ENCODE assay signal across 18 cellular contexts in the genomic region with DNA sequence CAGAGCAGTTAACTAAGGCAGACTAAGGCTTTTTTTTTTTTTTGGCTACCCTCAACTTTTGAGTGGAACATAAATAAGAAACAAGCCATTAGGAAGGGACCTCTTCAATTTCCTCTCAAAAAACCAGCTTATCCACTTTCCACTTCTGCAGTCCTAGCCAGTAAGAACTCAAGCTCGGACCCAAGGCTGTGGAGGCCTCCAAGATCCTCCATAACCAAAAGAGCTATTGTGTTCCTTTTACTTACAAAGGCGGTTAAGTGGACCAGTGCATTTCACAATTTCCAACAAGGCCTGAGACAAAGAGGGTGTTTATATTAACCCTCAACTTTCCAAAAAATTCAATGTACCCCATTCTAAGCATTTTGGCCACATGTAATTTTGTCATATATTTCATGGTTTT. TPM values are rescaled to one million over a fixed set of nuclear protein-coding genes. Genes with fewer than 3 reads are reported as not detected.
DNase-seq lines count a peak whose midpoint lies in the region; ATAC-seq and TF ChIP-seq lines count a peak whose summit lies in the region.
"Had no signal": no experiment of that assay in that cellular context is flagged by ENCODE, and none has a peak within 500 bp of the region (broad histone marks: within the 10 kb centered on the region; RNA-seq: fewer than 3 reads in every experiment).

No MANE protein-coding gene starts in this region.

- H3K36me3 ChIP-seq in hepatocyte (replicated peaks; ENCODE audit: insufficient read depth, low read depth) = no peaks in the 10 kb centered on the region
- H3K36me3 ChIP-seq in upper lobe of left lung = no peaks in the 10 kb centered on the region

- intact Hi-C loops in activated naive CD4-positive, alpha-beta T cell treated with anti-CD3 and anti-CD28 coated beads for 36 hours (cut with micrococcal nuclease) = loop anchor here (10.0 kb wide), 1 partner anchor 589 kb away; a partner anchor contains a TSS

- H3K9me3 Mint-ChIP-seq in activated naive CD4-positive, alpha-beta T cell treated with anti-CD3 and anti-CD28 coated beads for 36 hours = no peaks in the 10 kb centered on the region
- H3K9me3 Mint-ChIP-seq: effector memory CD8-positive, alpha-beta T cell had no signal

- H3K4me3 ChIP-seq in hepatocyte (no peak overlapping the region), upper lobe of left lung (no peak overlapping the region)

- H3K79me2 ChIP-seq in hepatocyte = peaks cover 59% of the 10 kb centered on the region

- no peaks in the 10 kb centered on the region for H3K27me3 Mint-ChIP-seq in activated naive CD4-positive, alpha-beta T cell treated with anti-CD3 and anti-CD28 coated beads for 36 hours (ENCODE audit: low read depth)

- H3K27ac ChIP-seq in hepatocyte = peak overlapping the region; percentile 27
- peak overlapping the region; percentile 21 to 83 (median 79) for H3K27ac ChIP-seq in upper lobe of left lung
- no peak overlapping the region for H3K27ac ChIP-seq in caudate nucleus (ENCODE audit: low read depth, low read length)

- no peak overlapping the region for H2AFZ ChIP-seq in hepatocyte

- peak overlapping the region; percentile 29 for H3K4me2 ChIP-seq in hepatocyte

- TF ChIP-seq POLR2A in upper lobe of left lung (IDR thresholded peaks at IDR 0.05) = no peak

- ATAC-seq in upper lobe of left lung (ENCODE audit: low FRiP score in 2 of 2) = peak in 1 of 2 donors; percentile 66
- ATAC-seq: effector memory CD8-positive, alpha-beta T cell; stimulated activated memory B cell treated with anti-CD40 and anti-IgM and Interleukin-4, amounts not matched to agents 10 μg/mL and 1 μg/mL and 100 μg/mL, for 72 hours had no signal

- 77% methylated on average over 2 of the region's 2 CpGs for WGBS in hepatocyte (ENCODE audit: low lambda C conversion rate, missing lambda C conversion rate)
- WGBS in upper lobe of left lung, 2 donors = 38 to 40% methylated on average over 2 of the region's 2 CpGs

- peak overlapping the region; percentile 63 for H3K27ac Mint-ChIP-seq in activated naive CD4-positive, alpha-beta T cell treated with anti-CD3 and anti-CD28 coated beads for 36 hours
- H3K27ac Mint-ChIP-seq: stimulated activated memory B cell treated with anti-CD40 and anti-IgM and Interleukin-4, amounts not matched to agents 10 μg/mL and 1 μg/mL and 100 μg/mL, for 72 hours had no signal

- no peaks in the 10 kb centered on the region for H3K9me3 ChIP-seq in hepatocyte (ENCODE audit: low read depth)
- no peaks in the 10 kb centered on the region for H3K9me3 ChIP-seq in upper lobe of left lung

- CTCF ChIA-PET in activated naive CD4-positive, alpha-beta T cell treated with anti-CD3 and anti-CD28 coated beads for 36 hours (lab: Charles Lee) = interaction anchor here (0.9 to 1.3 kb wide), 2 partner anchors 58 to 79 kb away, joined by 3 to 6 read pairs; no protein-coding TSS in a partner anchor

- H4K20me1 ChIP-seq in hepatocyte (ENCODE audit: insufficient read depth, poor library complexity, severe bottlenecking) = peaks cover 2% of the 10 kb centered on the region

- TF ChIP-seq CTCF in hepatocyte (IDR thresholded peaks at IDR 0.05; ENCODE audit: poor library complexity) (no peak), upper lobe of left lung (IDR thresholded peaks at IDR 0.05) (no peak)

- H3K4me1 Mint-ChIP-seq in activated naive CD4-positive, alpha-beta T cell treated with anti-CD3 and anti-CD28 coated beads for 36 hours (ENCODE audit: low read depth) = peaks cover 77% of the 10 kb centered on the region

- no peaks in the 10 kb centered on the region for H3K9me2 ChIP-seq in hepatocyte (replicated peaks; ENCODE audit: insufficient read depth)

- peaks cover 38% of the 10 kb centered on the region for H3K36me3 Mint-ChIP-seq in activated naive CD4-positive, alpha-beta T cell treated with anti-CD3 and anti-CD28 coated beads for 36 hours (ENCODE audit: low read depth)
- H3K36me3 Mint-ChIP-seq: stimulated activated memory B cell treated with anti-CD40 and anti-IgM and Interleukin-4, amounts not matched to agents 10 μg/mL and 1 μg/mL and 100 μg/mL, for 72 hours had no signal

- no peak for TF ChIP-seq EP300 in upper lobe of left lung (IDR thresholded peaks at IDR 0.05)

- DNase-seq in activated naive CD4-positive, alpha-beta T cell treated with anti-CD3 and anti-CD28 coated beads for 36 hours = no peak
- DNase-seq in activated naive CD4-positive, alpha-beta T cell treated with anti-CD3 and anti-CD28 coated beads, Interleukin-2, amount 50 U/mL, for 16 hours = no peak
- DNase-seq in NOMO-1 treated with DMSO at 0.1 percent for 48 hours (lab: John Stamatoyannopoulos, UW; ENCODE audit: unreplicated experiment) = peak; percentile 16
- no peak for DNase-seq in hepatocyte (ENCODE audit: low spot score)
- peak in 1 of 2 donors; percentile 75 for DNase-seq in upper lobe of left lung
- no peak for DNase-seq in caudate nucleus (lab: John Stamatoyannopoulos, UW)
- DNase-seq in GDM1 (lab: John Stamatoyannopoulos, UW) = no peak
- DNase-seq in NCI-H2171 (lab: John Stamatoyannopoulos, UW) = no peak
- DNase-seq: activated CD4-positive, alpha-beta T cell treated with anti-CD3 and anti-CD28 coated beads, Interleukin-2, amount 50 U/mL, for 4 hours; activated naive CD4-positive, alpha-beta T cell treated with anti-CD3 and anti-CD28 coated beads, Interleukin-2, amount 10 ng/mL, durations not matched to agents 7 days and 5 days; effector memory CD8-positive, alpha-beta T cell; HCEC 1CT; IMR-90; NCI-H1417 treated with DMSO at 0.1 percent for 48 hours; NCI-H69; RPMI8226 had no signal

- no peak overlapping the region for H3K4me3 Mint-ChIP-seq in activated naive CD4-positive, alpha-beta T cell treated with anti-CD3 and anti-CD28 coated beads for 36 hours
- H3K4me3 Mint-ChIP-seq: activated naive CD4-positive, alpha-beta T cell treated with anti-CD3 and anti-CD28 coated beads, Interleukin-2, amount 10 ng/mL, durations not matched to agents 7 days and 5 days; effector memory CD8-positive, alpha-beta T cell; stimulated activated memory B cell treated with anti-CD40 and anti-IgM and Interleukin-4, amounts not matched to agents 10 μg/mL and 1 μg/mL and 100 μg/mL, for 72 hours had no signal

- H3K27me3 ChIP-seq in hepatocyte = peaks cover 16% of the 10 kb centered on the region
- no peaks in the 10 kb centered on the region for H3K27me3 ChIP-seq in upper lobe of left lung

- H3K4me1 ChIP-seq in hepatocyte (ENCODE audit: insufficient read depth) (peaks cover 39% of the 10 kb centered on the region), upper lobe of left lung (peaks cover 56 to 95% (median 64%) of the 10 kb centered on the region in 4 donors)

RNA-seq across cellular contexts. Expression of a gene that starts 5.2 kb away (rescaled TPM):
- total RNA-seq in activated naive CD4-positive, alpha-beta T cell treated with anti-CD3 and anti-CD28 coated beads for 36 hours = 1 to 10 TPM; 9.0 to 9.2 TPM
- total RNA-seq in hepatocyte (11.4 and 11.6 TPM in 2 replicates), upper lobe of left lung (10 to 100 TPM in 5 of 6 donors, 1 to 10 TPM in 1; 8.9 to 34.6 (median 17.3) TPM)
- polyA plus RNA-seq in hepatocyte = 6.6 and 10.7 TPM in 2 replicates
- total RNA-seq: fibroblast of villous mesenchyme, IMR-90 had no signal
- polyA plus RNA-seq: IMR-90 had no signal
